In the genomic region with DNA sequence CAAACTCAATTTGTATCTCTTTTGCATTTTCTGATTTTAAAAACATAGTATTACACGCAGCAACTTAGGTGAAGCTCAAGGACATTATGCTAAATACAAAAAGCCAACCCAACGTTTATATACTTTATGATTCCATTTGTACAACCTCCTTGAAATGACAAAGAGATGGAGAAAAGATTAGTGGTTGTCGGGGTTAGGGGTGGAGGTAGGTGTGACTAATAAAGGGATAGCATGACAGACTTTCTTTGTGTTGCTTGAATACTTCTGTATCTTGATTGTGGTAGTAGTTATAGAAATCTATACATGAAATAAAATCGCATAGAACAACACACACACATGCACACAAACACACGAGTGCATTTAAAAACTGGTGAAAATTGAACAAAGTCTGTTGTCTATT, we compare ENCODE assay signal across 34 cellular contexts. TPM values are rescaled to one million over a fixed set of nuclear protein-coding genes. Genes with fewer than 3 reads are reported as not detected.
"Had no signal": no experiment of that assay in that cellular context is flagged by ENCODE, and none has a peak within 500 bp of the region (broad histone marks: within the 10 kb centered on the region; RNA-seq: fewer than 3 reads in every experiment).

No MANE protein-coding gene starts in this region.

- H3K36me3 ChIP-seq: adrenal gland, brain microvascular endothelial cell had no signal

- DNase-seq: activated B cell treated with CpG ODN at 0.5 μM for 24 hours; activated CD4-positive, alpha-beta memory T cell treated with anti-CD3 and anti-CD28 coated beads for 36 hours; activated CD4-positive, alpha-beta T cell treated with anti-CD3 and anti-CD28 coated beads for 4 hours; activated CD4-positive, alpha-beta T cell treated with anti-CD3 and anti-CD28 coated beads, Interleukin-2, amount 10 ng/mL, durations not matched to agents 24 days and 14 days; activated CD4-positive, alpha-beta T cell treated with anti-CD3 and anti-CD28 coated beads, Interleukin-2, amount 50 U/mL, for 1 hour; activated CD4-positive, alpha-beta T cell treated with anti-CD3 and anti-CD28 coated beads, Interleukin-2, amount 50 U/mL, for 4 hours; activated CD4-positive, CD25-positive, alpha-beta regulatory T cell treated with anti-CD3 and anti-CD28 coated beads, Interleukin-2, amount 50 U/mL, for 72 hours; activated CD8-positive, alpha-beta memory T cell treated with anti-CD3 and anti-CD28 coated beads, Interleukin-2, amount 50 U/mL, for 4 hours; activated CD8-positive, alpha-beta T cell treated with anti-CD3 and anti-CD28 coated beads for 36 hours; activated effector memory CD4-positive, alpha-beta T cell treated with anti-CD3 and anti-CD28 coated beads, Interleukin-2, amount 50 U/mL, for 16 hours; activated gamma-delta T cell treated with Interleukin-2 at 50 U/mL for 16 hours; activated naive CD4-positive, alpha-beta T cell; activated naive CD4-positive, alpha-beta T cell treated with anti-CD3 and anti-CD28 coated beads for 36 hours; activated naive CD4-positive, alpha-beta T cell treated with anti-CD3 and anti-CD28 coated beads, Interleukin-2, amount 50 U/mL, for 16 hours; activated naive CD8-positive, alpha-beta T cell treated with anti-CD3 and anti-CD28 coated beads for 36 hours; activated T-cell treated with anti-CD3 and anti-CD28 coated beads for 4 hours; activated T-cell treated with anti-CD3 and anti-CD28 coated beads, Interleukin-2, amount 50 U/mL, for 1 hour; activated T-cell treated with anti-CD3 and anti-CD28 coated beads, Interleukin-2, amount 50 U/mL, for 4 hours; activated T-cell treated with anti-CD3 and anti-CD28 coated beads, Interleukin-2, amount 50 U/mL, for 72 hours; adrenal gland; amniotic stem cell; aorta; body of pancreas; brain microvascular endothelial cell; central memory CD4-positive, alpha-beta T cell; T-helper 9 cell had no signal

- H3K27me3 ChIP-seq: adrenal gland, body of pancreas, brain microvascular endothelial cell had no signal

- H3K27ac ChIP-seq: adrenal gland, body of pancreas, brain microvascular endothelial cell, VCaP had no signal

- H3K9me3 ChIP-seq: adrenal gland, body of pancreas had no signal

- ATAC-seq: activated CD8-positive, alpha-beta T cell treated with anti-CD3 and anti-CD28 coated beads for 36 hours; activated naive CD4-positive, alpha-beta T cell treated with anti-CD3 and anti-CD28 coated beads, Interleukin-2, amount 50 U/mL, for 72 hours; activated T-cell treated with anti-CD3 and anti-CD28 coated beads, Interleukin-2, amount 50 U/mL, for 4 hours; activated T-cell treated with anti-CD3 and anti-CD28 coated beads, Interleukin-2, amount 50 U/mL, for 72 hours; activated T-helper 17 cell treated with anti-CD3 and anti-CD28 coated beads, Interleukin-2, amount 50 U/mL, for 72 hours; body of pancreas had no signal

- H3K4me1 ChIP-seq: adrenal gland, body of pancreas had no signal

- FAIRE-seq: astrocyte, colon, TTC549 had no signal

- H3K4me3 ChIP-seq: adrenal gland, body of pancreas had no signal

RNA-seq across cellular contexts. Expression of a gene that starts 42.5 kb away (rescaled TPM):
- total RNA-seq: activated B cell treated with CpG ODN at 0.5 μM for 24 hours; activated CD4-positive, alpha-beta memory T cell treated with anti-CD3 and anti-CD28 coated beads for 36 hours; activated CD4-positive, alpha-beta T cell treated with anti-CD3 and anti-CD28 coated beads, Interleukin-2, amount 10 ng/mL, durations not matched to agents 24 days and 14 days; activated CD8-positive, alpha-beta memory T cell treated with anti-CD3 and anti-CD28 coated beads for 36 hours; activated CD8-positive, alpha-beta T cell treated with anti-CD3 and anti-CD28 coated beads for 36 hours; activated naive CD4-positive, alpha-beta T cell treated with anti-CD3 and anti-CD28 coated beads for 36 hours; activated naive CD4-positive, alpha-beta T cell treated with anti-CD3 and anti-CD28 coated beads, Interleukin-2, amount 50 U/mL, for 72 hours; activated naive CD8-positive, alpha-beta T cell treated with anti-CD3 and anti-CD28 coated beads for 36 hours; activated T-helper 1 cell treated with anti-CD3 and anti-CD28 coated beads, Interleukin-12 subunit alpha, Interleukin-12 subunit beta, Interleukin-2, Interleukin-4 antibody, amounts not matched to agents 30 ng/mL and 10 ng/mL and 1 ng/mL, durations not matched to agents 14 hours and 24 hours and 36 hours; activated T-helper 17 cell treated with anti-CD3 and anti-CD28 coated beads, Interleukin-2, amount 50 U/mL, for 72 hours had no signal
